ENCODE assay signal across 10 cellular contexts in the genomic region with DNA sequence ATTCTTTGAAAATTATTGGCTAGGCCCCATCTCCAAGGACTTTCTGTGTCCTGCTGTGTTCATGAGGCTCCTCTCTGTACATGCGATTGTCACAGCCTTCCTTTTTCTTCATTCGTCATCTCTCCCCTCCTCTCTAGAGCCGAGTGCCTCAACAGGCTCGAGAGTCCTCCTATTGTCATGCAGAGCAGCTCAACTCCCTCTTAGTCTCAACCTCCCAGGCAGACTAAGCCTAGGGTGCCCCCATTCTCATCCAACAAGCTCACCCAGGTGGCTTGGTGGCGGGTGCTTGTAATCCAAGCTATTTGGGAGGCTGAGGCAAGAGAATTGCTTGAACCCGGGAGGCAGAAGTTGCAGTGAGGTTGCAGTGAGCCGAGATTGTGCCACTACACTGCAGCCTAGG. TPM values are rescaled to one million over a fixed set of nuclear protein-coding genes. Genes with fewer than 3 reads are reported as not detected.
DNase-seq lines count a peak whose midpoint lies in the region; ATAC-seq lines count a peak whose summit lies in the region.
"Had no signal": no experiment of that assay in that cellular context is flagged by ENCODE, and none has a peak within 500 bp of the region (broad histone marks: within the 10 kb centered on the region; RNA-seq: fewer than 3 reads in every experiment).

No MANE protein-coding gene starts in this region.

- no peak for ATAC-seq in central memory CD8-positive, alpha-beta T cell (replicated peaks; ENCODE audit: extremely low read depth, poor library complexity, severe bottlenecking)
- ATAC-seq in GM18502 (IDR thresholded peaks at IDR 0.05; ENCODE audit: poor library complexity, unreplicated experiment): no peak

- no peak overlapping the region for H3K4me3 Mint-ChIP-seq in central memory CD8-positive, alpha-beta T cell
- H3K4me3 Mint-ChIP-seq: CD4-positive, alpha-beta memory T cell had no signal

- no peaks in the 10 kb centered on the region for H3K36me3 ChIP-seq in H7 (replicated peaks; ENCODE audit: control insufficient read depth, insufficient read depth, low read length)
- H3K36me3 ChIP-seq in neuron (ENCODE audit: insufficient read depth, low read length): no peaks in the 10 kb centered on the region
- H3K36me3 ChIP-seq: BE2C had no signal

- DNase-seq in ELF-1 (ENCODE audit: low read depth, low spot score) (peak; percentile 51), H7 (peak; percentile 62), amniotic stem cell (lab: John Stamatoyannopoulos, UW) (no peak)
- DNase-seq in central memory CD8-positive, alpha-beta T cell (ENCODE audit: low spot score in 2 of 2): no peak
- no peak for DNase-seq in stimulated activated CD4-positive, alpha-beta T cell treated with anti-CD3 and anti-CD28 coated beads, Interleukin-4, amount 100 ng/mL, for 4 hours
- DNase-seq: BE2C; CD4-positive, alpha-beta memory T cell; DMS79 had no signal

- H3K27me3 Mint-ChIP-seq in central memory CD8-positive, alpha-beta T cell: no peaks in the 10 kb centered on the region
- H3K27me3 Mint-ChIP-seq: CD4-positive, alpha-beta memory T cell had no signal

- peak overlapping the region; percentile 84 for H3K27ac Mint-ChIP-seq in central memory CD8-positive, alpha-beta T cell (ENCODE audit: low read depth)
- H3K27ac Mint-ChIP-seq: CD4-positive, alpha-beta memory T cell had no signal

- H3K4me1 ChIP-seq in neuron (ENCODE audit: insufficient read depth, low read length): peaks cover 8% of the 10 kb centered on the region

- H3K4me3 ChIP-seq in H7 (ENCODE audit: insufficient read depth, low read depth, low read length) (no peak overlapping the region), neuron (ENCODE audit: low read length) (no peak overlapping the region)

- H2AFZ ChIP-seq in neuron (ENCODE audit: low read depth, low read length): peak overlapping the region; percentile 0

- peaks cover 2% of the 10 kb centered on the region for H3K36me3 Mint-ChIP-seq in central memory CD8-positive, alpha-beta T cell (ENCODE audit: insufficient read depth)
- H3K36me3 Mint-ChIP-seq: CD4-positive, alpha-beta memory T cell had no signal

- peaks cover 4% of the 10 kb centered on the region for H3K9me3 Mint-ChIP-seq in central memory CD8-positive, alpha-beta T cell

- H3K9me3 ChIP-seq in neuron (ENCODE audit: low read length): no peaks in the 10 kb centered on the region
- H3K9me3 ChIP-seq: BE2C had no signal

- H3K4me1 Mint-ChIP-seq in central memory CD8-positive, alpha-beta T cell: peaks cover 16% of the 10 kb centered on the region

- H3K27me3 ChIP-seq in H7 (ENCODE audit: control insufficient read depth, insufficient read depth, low read length): peaks cover 12% of the 10 kb centered on the region; the same call in 1 of the 2 replicates
- H3K27me3 ChIP-seq in neuron (ENCODE audit: insufficient read depth, low read length): no peaks in the 10 kb centered on the region
- H3K27me3 ChIP-seq: BE2C had no signal

RNA-seq across cellular contexts. Expression of a gene that starts 35.1 kb away (rescaled TPM):
- 13.2 and 15.4 TPM in 2 replicates for total RNA-seq in H7 (2014; rRNA removed; shearing (Covaris generic))

Comparison
In these comparisons a context has a peak if more than half of its experiments do, and no peak if none do; other contexts are left out.
1. DNase-seq: peak in ELF-1 (single experiment) and H7 (single experiment); none in central memory CD8-positive, alpha-beta T cell (0 of 2), stimulated activated CD4-positive, alpha-beta T cell treated with anti-CD3 and anti-CD28 coated beads, Interleukin-4, amount 100 ng/mL, for 4 hours (0 of 2) and amniotic stem cell (single experiment).